Comparison of ENCODE assay signal across 8 cellular contexts in genomic region chr7:100472854-100473499, GRCh38. TPM values are rescaled to one million over a fixed set of nuclear protein-coding genes. Genes with fewer than 3 reads are reported as not detected.
DNase-seq lines count a peak whose midpoint lies in the region; ATAC-seq and TF ChIP-seq lines count a peak whose summit lies in the region.

No MANE protein-coding gene starts in this region.

- 65% methylated on average over 14 of the region's 14 CpGs for WGBS in smooth muscle cell (ENCODE audit: low lambda C conversion rate)

- no peaks in the 10 kb centered on the region for H3K27me3 ChIP-seq in smooth muscle cell (ENCODE audit: low read depth)

- TF ChIP-seq CTCF in fibroblast of mammary gland (conservative IDR thresholded peaks at IDR 0.05; ENCODE audit: control insufficient read depth, insufficient read depth, low read depth, low read length) (no peak), smooth muscle cell (IDR thresholded peaks at IDR 0.05; ENCODE audit: borderline replicate concordance, insufficient read depth, poor library complexity, severe bottlenecking) (no peak)

- H3K4me2 ChIP-seq in smooth muscle cell = no peak overlapping the region

- no peaks in the 10 kb centered on the region for H3F3A ChIP-seq in smooth muscle cell (ENCODE audit: low read depth)

- H3K9me3 ChIP-seq in SK-N-MC (ENCODE audit: low read depth, low read length) = no peaks in the 10 kb centered on the region
- no peaks in the 10 kb centered on the region for H3K9me3 ChIP-seq in smooth muscle cell (replicated peaks; ENCODE audit: low read depth)

- H3K4me3 ChIP-seq in SK-N-MC = peak overlapping the region; percentile 74
- H3K4me3 ChIP-seq in fibroblast of mammary gland (ENCODE audit: control insufficient read depth, low read depth, low read length) = no peak overlapping the region
- H3K4me3 ChIP-seq in smooth muscle cell = no peak overlapping the region

- DNase-seq in EL (peak; percentile 66), SK-N-MC (ENCODE audit: low read depth, low spot score) (peak; percentile 35), fibroblast of mammary gland (ENCODE audit: low read depth) (peak; percentile 67), smooth muscle cell (lab: John Stamatoyannopoulos, UW; ENCODE audit: unreplicated experiment) (no peak), HPDE6-E6E7 (ENCODE audit: extremely low spot score) (no peak), HCEC 1CT (no peak), NCI-H524 (lab: John Stamatoyannopoulos, UW) (no peak)

- H3K4me1 ChIP-seq in smooth muscle cell (ENCODE audit: low read depth) = peaks cover 16% of the 10 kb centered on the region

- peak overlapping the region; percentile 75 for H3K9ac ChIP-seq in SK-N-MC (ENCODE audit: insufficient read length)
- H3K9ac ChIP-seq in smooth muscle cell (ENCODE audit: low read depth) = no peak overlapping the region

- peaks cover 69% of the 10 kb centered on the region for H4K20me1 ChIP-seq in smooth muscle cell (ENCODE audit: low read depth)

- H3K36me3 ChIP-seq in SK-N-MC (ENCODE audit: insufficient read depth, low read length) (peaks cover 7% of the 10 kb centered on the region; the same call in 1 of the 2 replicates), smooth muscle cell (ENCODE audit: low read depth) (no peaks in the 10 kb centered on the region)

- no peak for ATAC-seq in HG03196 (IDR thresholded peaks at IDR 0.05; ENCODE audit: unreplicated experiment)

- peaks cover 23% of the 10 kb centered on the region for H3K79me2 ChIP-seq in smooth muscle cell (ENCODE audit: low read depth)

- no peak overlapping the region for H2AFZ ChIP-seq in smooth muscle cell (ENCODE audit: low read depth)

- H3K27ac ChIP-seq in SK-N-MC (peak overlapping the region; percentile 93), smooth muscle cell (ENCODE audit: low read depth) (peak overlapping the region; percentile 37)

RNA-seq across cellular contexts. Expression of gene TSC22D4, which starts 6.0 kb away (rescaled TPM):
- total RNA-seq in smooth muscle cell = 14.5 and 20.0 TPM in 2 replicates
- 46.9 and 51.1 TPM in 2 replicates for polyA plus RNA-seq in smooth muscle cell

RNA-seq across cellular contexts. Expression of gene SPACDR, which starts 8.9 kb away (rescaled TPM):
- not detected in 2 replicates for total RNA-seq in smooth muscle cell
- 0.58 and 2.2 TPM in 2 replicates for polyA plus RNA-seq in smooth muscle cell

RNA-seq across cellular contexts. Expression of gene NYAP1, which starts 10.8 kb away (rescaled TPM):
- total RNA-seq in smooth muscle cell = 1.6 and 2.3 TPM in 2 replicates
- polyA plus RNA-seq in smooth muscle cell = 0.07 TPM in 1 of 2 replicates, not detected in the other

RNA-seq across cellular contexts. Expression of gene PPP1R35, which starts 36.7 kb away (rescaled TPM):
- total RNA-seq in smooth muscle cell = 12.5 and 21.5 TPM in 2 replicates
- 41.6 and 46.0 TPM in 2 replicates for polyA plus RNA-seq in smooth muscle cell

RNA-seq across cellular contexts. Expression of gene MEPCE, which starts 43.3 kb away (rescaled TPM):
- 19.7 and 20.3 TPM in 2 replicates for total RNA-seq in smooth muscle cell
- polyA plus RNA-seq in smooth muscle cell = 14.8 and 14.9 TPM in 2 replicates

Comparison
In these comparisons a context has a peak if more than half of its experiments do, and no peak if none do; other contexts are left out.
1. DNase-seq: peak in EL (single experiment), SK-N-MC (single experiment) and fibroblast of mammary gland (single experiment); none in smooth muscle cell (single experiment), HPDE6-E6E7 (single experiment), HCEC 1CT (single experiment) and NCI-H524 (0 of 2).